Comparison of ENCODE assay signal across 11 cellular contexts in genomic region chr4:55543858-55544257, GRCh38. TPM values are rescaled to one million over a fixed set of nuclear protein-coding genes. Genes with fewer than 3 reads are reported as not detected.
A peak's percentile ranks its signal among the peaks of the same experiment; 100 is the strongest.
DNase-seq lines count a peak whose midpoint lies in the region; ATAC-seq and TF ChIP-seq lines count a peak whose summit lies in the region.
"Had no signal": no experiment of that assay in that cellular context is flagged by ENCODE, and none has a peak within 500 bp of the region (broad histone marks: within the 10 kb centered on the region; RNA-seq: fewer than 3 reads in every experiment).

No MANE protein-coding gene starts in this region.

- in situ Hi-C loops in GM13977 (cut with MboI; ENCODE audit: low pct_unique_long_range_greater_than_20kb, low sequenced_read_pairs, unreplicated experiment) (no loop called here), transverse colon (cut with MboI; ENCODE audit: low pct_ligation_motif_present in 1 of 4, low pct_unique_long_range_greater_than_20kb in 1 of 4, low sequenced_read_pairs in 3 of 4) (loop anchor here in 1 of 4 donors (25.0 kb wide), 1 partner anchor 207 kb away; the partner anchor contains the start of gene SRD5A3)

- CTCF ChIA-PET in T-cell (lab: Charles Lee), result no interaction called here

- H3K27me3 Mint-ChIP-seq in T-cell, result no peaks in the 10 kb centered on the region

- H3K9me3 ChIP-seq in BE2C (no peaks in the 10 kb centered on the region), transverse colon (no peaks in the 10 kb centered on the region)
- H3K9me3 ChIP-seq: psoas muscle had no signal

- TF ChIP-seq CTCF in BE2C (IDR thresholded peaks at IDR 0.05; ENCODE audit: low read depth, low read length) (peak; percentile 28; the same call in 1 of the 2 replicates), GM13977 (IDR thresholded peaks at IDR 0.05; ENCODE audit: extremely low read depth, insufficient read depth, missing control alignments) (peak; percentile 2), foreskin keratinocyte (conservative IDR thresholded peaks at IDR 0.05) (peak; percentile 47), transverse colon (IDR thresholded peaks at IDR 0.05) (no peak)

- no peak for TF ChIP-seq POLR2A in transverse colon (IDR thresholded peaks at IDR 0.05)

- peak overlapping the region; percentile 28 for H3K27ac ChIP-seq in foreskin keratinocyte
- no peak overlapping the region for H3K27ac ChIP-seq in substantia nigra (ENCODE audit: low read depth, low read length, poor library complexity, severe bottlenecking)
- no peak overlapping the region for H3K27ac ChIP-seq in transverse colon
- H3K27ac ChIP-seq: psoas muscle had no signal

- H3K36me3 Mint-ChIP-seq in T-cell, result no peaks in the 10 kb centered on the region

- intact Hi-C loops in transverse colon (cut with DNase I; ENCODE audit: low total_unique reads), result no loop called here

- no peaks in the 10 kb centered on the region for H3K36me3 ChIP-seq in BE2C
- H3K36me3 ChIP-seq in transverse colon, result no peaks in the 10 kb centered on the region

- H3K4me1 ChIP-seq in BE2C (peaks cover 4% of the 10 kb centered on the region), foreskin keratinocyte (peaks cover 17% of the 10 kb centered on the region), transverse colon (peaks cover 0 to 29% (median 19%) of the 10 kb centered on the region in 4 donors)

- no peaks in the 10 kb centered on the region for H3K27me3 ChIP-seq in BE2C
- no peaks in the 10 kb centered on the region for H3K27me3 ChIP-seq in foreskin keratinocyte
- H3K27me3 ChIP-seq in transverse colon, result no peaks in the 10 kb centered on the region

- peaks cover 33 to 63% (median 52%) of the 10 kb centered on the region in 3 donors for H3K4me1 Mint-ChIP-seq in T-cell

- no peak for ATAC-seq in T-cell (replicated peaks in 1 of 4)
- no peak for ATAC-seq in foreskin keratinocyte
- no peak for ATAC-seq in HG03457 (IDR thresholded peaks at IDR 0.05; ENCODE audit: unreplicated experiment)
- no peak for ATAC-seq in GM19467 (IDR thresholded peaks at IDR 0.05; ENCODE audit: unreplicated experiment)
- ATAC-seq: psoas muscle had no signal

- POLR2A ChIA-PET in T-cell (lab: Charles Lee), result interaction anchor here in 1 of 2 donors (0.7 kb wide), 1 partner anchor 777 kb away, joined by 5 read pairs; no protein-coding TSS in a partner anchor

- DNase-seq in BE2C (no peak), GM13977 (ENCODE audit: low spot score) (no peak), T-cell (no peak), foreskin keratinocyte (peak; percentile 8 to 47), substantia nigra (lab: John Stamatoyannopoulos, UW) (no peak), transverse colon (no peak)
- DNase-seq: psoas muscle, Right ventricle myocardium superior had no signal

- H3K27ac Mint-ChIP-seq in T-cell, result peak overlapping the region; percentile 72

- H3K9me3 Mint-ChIP-seq in T-cell, result no peaks in the 10 kb centered on the region

- H3K4me3 ChIP-seq in BE2C (ENCODE audit: low read depth, low read length), result no peak overlapping the region
- no peak overlapping the region for H3K4me3 ChIP-seq in transverse colon
- H3K4me3 ChIP-seq: psoas muscle had no signal

- no peak for TF ChIP-seq EP300 in transverse colon (IDR thresholded peaks at IDR 0.05; ENCODE audit: low read depth)

- H3K4me3 Mint-ChIP-seq in T-cell, result no peak overlapping the region

RNA-seq across cellular contexts. Expression of gene CLOCK, which starts 2.9 kb away (rescaled TPM):
- polyA plus RNA-seq in BE2C (2012; ENCODE audit: insufficient read depth, insufficient read length, low read depth), result 3.9 TPM
- total RNA-seq in T-cell, result 10 to 100 TPM in 4 of 5 donors, 1 to 10 TPM in 1; 9.5 to 16.0 (median 11.6) TPM
- 30.2 and 30.9 TPM in 2 replicates for total RNA-seq in foreskin keratinocyte
- polyA plus RNA-seq in foreskin keratinocyte, result 4.6 and 5.4 TPM in 2 replicates
- total RNA-seq in transverse colon, result 10 to 100 TPM in 3 of 4 donors, 1 to 10 TPM in 1; 6.7 to 19.7 (median 16.9) TPM

RNA-seq across cellular contexts. Expression of gene PDCL2, which starts 48.2 kb away (rescaled TPM):
- not detected for polyA plus RNA-seq in BE2C (2012; ENCODE audit: insufficient read depth, insufficient read length, low read depth)
- not detected for total RNA-seq in T-cell
- not detected in 2 replicates for total RNA-seq in foreskin keratinocyte
- not detected in 2 replicates for polyA plus RNA-seq in foreskin keratinocyte
- not detected for total RNA-seq in transverse colon
- total RNA-seq: Daoy, psoas muscle, Right ventricle myocardium superior had no signal
- polyA plus RNA-seq: psoas muscle had no signal

Comparison
In these comparisons a context has a peak if more than half of its experiments do, and no peak if none do; other contexts are left out.
1. DNase-seq: peak in foreskin keratinocyte (2 of 2); none in BE2C (single experiment), GM13977 (single experiment), T-cell (0 of 34), substantia nigra (0 of 49) and transverse colon (single experiment).
2. CTCF ChIP-seq: peak in BE2C (single experiment), GM13977 (single experiment) and foreskin keratinocyte (single experiment); none in transverse colon (0 of 5).